Comparison of ENCODE assay signal across 19 cellular contexts in genomic region chr11:64058494-64058893, GRCh38. TPM values are rescaled to one million over a fixed set of nuclear protein-coding genes. Genes with fewer than 3 reads are reported as not detected.
A peak's percentile ranks its signal among the peaks of the same experiment; 100 is the strongest.
DNase-seq lines count a peak whose midpoint lies in the region; ATAC-seq and TF ChIP-seq lines count a peak whose summit lies in the region.
"Had no signal": no experiment of that assay in that cellular context is flagged by ENCODE, and none has a peak within 500 bp of the region (broad histone marks: within the 10 kb centered on the region; RNA-seq: fewer than 3 reads in every experiment).

No MANE protein-coding gene starts in this region.

- DNase-seq in NCI-H1417 (lab: John Stamatoyannopoulos, UW) (peak in 2 of 3 experiments; percentile 63 to 77), NCI-H1417 treated with DMSO at 0.1 percent for 48 hours (lab: John Stamatoyannopoulos, UW) (no peak), SK-N-SH (peak; percentile 96), heart right ventricle (peak; percentile 71 to 81), mesenchymal stem cell (no peak), NAMALWA (ENCODE audit: low spot score) (no peak), HuH-7.5 (ENCODE audit: low spot score) (no peak)
- DNase-seq: activated CD4-positive, alpha-beta T cell treated with anti-CD3 and anti-CD28 coated beads, Interleukin-2, amount 50 U/mL, for 1 hour; activated naive CD4-positive, alpha-beta T cell treated with anti-CD3 and anti-CD28 coated beads, Interleukin-2, amount 50 U/mL, for 16 hours; activated T-cell treated with anti-CD3 and anti-CD28 coated beads for 4 hours; body of pancreas; midbrain; NCI-H1105 treated with DMSO at 0.1 percent for 48 hours; PC-3; stimulated activated CD4-positive, alpha-beta T cell treated with anti-CD3 and anti-CD28 coated beads, Interleukin-4, amount 100 ng/mL, for 24 hours; stimulated activated CD8-positive, alpha-beta memory T cell treated with anti-CD3 and anti-CD28 coated beads, Interleukin-4, amount 100 ng/mL, for 48 hours; thyroid gland had no signal

- ATAC-seq in heart right ventricle: peak; percentile 64 to 90 (median 82)
- ATAC-seq: body of pancreas, PC-3 had no signal

- CTCF ChIA-PET in SK-N-SH (lab: Yijun Ruan, JAX): interaction anchor here (0.8 to 3.1 kb wide), 11 partner anchors 10 to 91 kb away, joined by 3 to 10 read pairs (median 3); no protein-coding TSS in a partner anchor

- no peaks in the 10 kb centered on the region for H3K79me2 ChIP-seq in SK-N-SH (ENCODE audit: insufficient read depth)

- no peaks in the 10 kb centered on the region for H3K79me1 ChIP-seq in mesenchymal stem cell (replicated peaks; ENCODE audit: low read length, poor library complexity, severe bottlenecking)

- H3K4me2 ChIP-seq in SK-N-SH (no peak overlapping the region), mesenchymal stem cell (ENCODE audit: low read length, poor library complexity, severe bottlenecking) (no peak overlapping the region)

- H3K9me3 ChIP-seq in SK-N-SH (no peaks in the 10 kb centered on the region), heart right ventricle (no peaks in the 10 kb centered on the region), mesenchymal stem cell (ENCODE audit: control insufficient read depth, low read length) (no peaks in the 10 kb centered on the region)
- H3K9me3 ChIP-seq: body of pancreas, thyroid gland had no signal

- no peak overlapping the region for H2BK120ac ChIP-seq in mesenchymal stem cell (ENCODE audit: low read depth, low read length)

- H4K91ac ChIP-seq in mesenchymal stem cell (ENCODE audit: low read length): no peak overlapping the region

- H2BK15ac ChIP-seq in mesenchymal stem cell (ENCODE audit: low read depth, poor library complexity, severe bottlenecking): no peak overlapping the region

- no peak overlapping the region for H2AFZ ChIP-seq in SK-N-SH (ENCODE audit: low read depth)
- no peak overlapping the region for H2AFZ ChIP-seq in mesenchymal stem cell (ENCODE audit: low read depth, low read length)

- H3K4me1 ChIP-seq in SK-N-SH (ENCODE audit: control insufficient read depth in 1 of 2, insufficient read depth in 2 of 2, low read depth in 1 of 2, low read length in 1 of 2) (peaks cover 4 to 96% of the 10 kb centered on the region in 2 experiments; a peak in 3 of 4 replicates), heart right ventricle (peaks cover 12 to 73% (median 45%) of the 10 kb centered on the region in 9 donors), mesenchymal stem cell (ENCODE audit: control insufficient read depth, insufficient read depth, low read depth, low read length) (peaks cover 28% of the 10 kb centered on the region)

- H3F3A ChIP-seq in SK-N-SH (replicated peaks; ENCODE audit: insufficient read depth): no peaks in the 10 kb centered on the region

- H3K4ac ChIP-seq in mesenchymal stem cell (ENCODE audit: low read depth in 1 of 2, low read length in 2 of 2): no peak overlapping the region

- H2AK5ac ChIP-seq in mesenchymal stem cell (ENCODE audit: low read length, severe bottlenecking): no peak overlapping the region

- H3K9ac ChIP-seq in SK-N-SH (no peak overlapping the region), mesenchymal stem cell (ENCODE audit: low read length) (no peak overlapping the region)

- no peak overlapping the region for H4K8ac ChIP-seq in mesenchymal stem cell (ENCODE audit: low read length)

- peak in 1 of 2 experiments; percentile 100; a peak in 2 of 4 replicates for TF ChIP-seq EP300 in SK-N-SH (IDR thresholded peaks at IDR 0.05; ENCODE audit: borderline replicate concordance in 1 of 2, low read depth in 1 of 2, low read length in 1 of 2)

- no peak overlapping the region for H3K18ac ChIP-seq in mesenchymal stem cell (ENCODE audit: low read depth in 1 of 2, low read length in 2 of 2)

- H3K23ac ChIP-seq in mesenchymal stem cell (ENCODE audit: low read length in 2 of 2): no peak overlapping the region

- no peak overlapping the region for H2BK5ac ChIP-seq in mesenchymal stem cell (ENCODE audit: low read depth, low read length, poor library complexity, severe bottlenecking)

- H3K9me2 ChIP-seq in SK-N-SH: no peaks in the 10 kb centered on the region

- H4K20me1 ChIP-seq in SK-N-SH (ENCODE audit: insufficient read depth): no peaks in the 10 kb centered on the region

- 43% methylated on average over 8 of the region's 17 CpGs for WGBS in SK-N-SH (ENCODE audit: low lambda C conversion rate)
- 38 to 62% methylated on average over 16 to 17 of the region's 17 CpGs for WGBS in heart right ventricle, 2 donors
- WGBS in mesenchymal stem cell: 85% methylated on average over 17 of the region's 17 CpGs

- H3K27me3 ChIP-seq in SK-N-SH (ENCODE audit: insufficient read depth) (no peaks in the 10 kb centered on the region), heart right ventricle (peaks cover 0 to 32% (median 6%) of the 10 kb centered on the region in 7 donors), mesenchymal stem cell (ENCODE audit: control insufficient read depth in 1 of 2, insufficient read depth in 1 of 2, low read length in 2 of 2) (peaks cover 11 to 39% of the 10 kb centered on the region in 2 experiments)
- H3K27me3 ChIP-seq: body of pancreas, thyroid gland had no signal

- intact Hi-C loops in heart right ventricle (cut with DNase I): no loop called here

- H3K4me3 ChIP-seq in SK-N-SH (ENCODE audit: low read depth in 2 of 2, low read length in 1 of 2): no peak overlapping the region
- H3K4me3 ChIP-seq in heart right ventricle: no peak overlapping the region
- H3K4me3 ChIP-seq in mesenchymal stem cell (ENCODE audit: insufficient read depth in 1 of 2, low read depth in 1 of 2, low read length in 2 of 2): no peak overlapping the region
- H3K4me3 ChIP-seq: body of pancreas, thyroid gland had no signal

- no peak overlapping the region for H3K14ac ChIP-seq in mesenchymal stem cell (ENCODE audit: low read length in 2 of 2)

- peak; percentile 48 for TF ChIP-seq RAD21 in SK-N-SH (IDR thresholded peaks at IDR 0.05; ENCODE audit: low read length)

- TF ChIP-seq CTCF in SK-N-SH (IDR thresholded peaks at IDR 0.05): no peak
- TF ChIP-seq CTCF in heart right ventricle (IDR thresholded peaks at IDR 0.05): no peak

- POLR2A ChIA-PET in SK-N-SH (lab: Yijun Ruan, JAX): interaction anchor here (0.7 to 1.6 kb wide), 18 partner anchors 11 to 91 kb away, joined by 3 to 14 read pairs (median 5); no protein-coding TSS in a partner anchor

- H3K27ac ChIP-seq in SK-N-SH (ENCODE audit: low read depth in 2 of 2, low read length in 1 of 2) (peak overlapping the region in 1 of 2 experiments; percentile 100; a peak in 2 of 4 replicates), heart right ventricle (peak overlapping the region in 7 of 10 donors; percentile 61 to 78 (median 69)), temporal lobe (ENCODE audit: low read depth, low read length) (peak overlapping the region; percentile 64), mesenchymal stem cell (ENCODE audit: low read length, poor library complexity, severe bottlenecking) (no peak overlapping the region)
- H3K27ac ChIP-seq: 22Rv1, body of pancreas, thyroid gland had no signal

- no peaks in the 10 kb centered on the region for H3K36me3 ChIP-seq in SK-N-SH (replicated peaks in 1 of 2; ENCODE audit: control insufficient read depth in 1 of 2, insufficient read depth in 2 of 2, low read length in 1 of 2)
- no peaks in the 10 kb centered on the region for H3K36me3 ChIP-seq in heart right ventricle
- peaks cover 0 to 4% of the 10 kb centered on the region in 2 experiments for H3K36me3 ChIP-seq in mesenchymal stem cell (ENCODE audit: control insufficient read depth in 1 of 2, insufficient read depth in 2 of 2, low read depth in 1 of 2, low read length in 2 of 2)
- H3K36me3 ChIP-seq: thyroid gland had no signal

- H2BK12ac ChIP-seq in mesenchymal stem cell (ENCODE audit: low read length in 2 of 2): no peak overlapping the region

TF ChIP-seq in SK-N-SH, 30 proteins besides CTCF, POLR2A, EP300 and RAD21:
- TF ChIP-seq PBX3 (IDR thresholded peaks at IDR 0.05): peak; percentile 62
- no peak for TF ChIP-seq JUND (IDR thresholded peaks at IDR 0.05)
- peak; percentile 88 for TF ChIP-seq MXI1 (IDR thresholded peaks at IDR 0.05; ENCODE audit: low read depth, low read length)
- 0 out of 2 replicates have a peak, but pooled peaks have one; percentile 23 for TF ChIP-seq TEAD4 (IDR thresholded peaks at IDR 0.05; ENCODE audit: borderline replicate concordance, insufficient read depth)
- TF ChIP-seq GATA2 (CRISPR knock-in tag; IDR thresholded peaks at IDR 0.05): peak; percentile 100
- peak; percentile 24; the same call in 1 of the 2 replicates for TF ChIP-seq NFIC (IDR thresholded peaks at IDR 0.05; ENCODE audit: borderline replicate concordance)
- TF ChIP-seq CHD2 (IDR thresholded peaks at IDR 0.05; ENCODE audit: low read length, partially characterized antibody): peak; percentile 94
- TF ChIP-seq TCF12 (IDR thresholded peaks at IDR 0.05): peak; percentile 83
- peak; percentile 63; the same call in 1 of the 2 replicates for TF ChIP-seq POLR2AphosphoS5 (IDR thresholded peaks at IDR 0.05; ENCODE audit: low read depth, low read length)
- peak; percentile 98 for TF ChIP-seq RCOR1 (IDR thresholded peaks at IDR 0.05; ENCODE audit: low read length)
- TF ChIP-seq SMC3 (IDR thresholded peaks at IDR 0.05; ENCODE audit: low read depth, low read length): no peak
- TF ChIP-seq FOXJ3 (CRISPR knock-in tag; IDR thresholded peaks at IDR 0.05): peak; percentile 99
- TF ChIP-seq USF1 (IDR thresholded peaks at IDR 0.05; ENCODE audit: borderline replicate concordance, low read depth): no peak

RNA-seq across cellular contexts. Expression of gene FLRT1, which starts 22.8 kb away (rescaled TPM):
- polyA plus RNA-seq in SK-N-SH (2012; rRNA removed) (0.03 TPM in 2 replicates), heart right ventricle (under 1 TPM; 0.22 to 0.44 TPM)
- polyA plus RNA-seq in SK-N-SH (2012; cell fraction: cytosol; rRNA removed): 0.05 and 0.06 TPM in 2 replicates
- polyA plus RNA-seq in SK-N-SH (2012; cell fraction: nucleus; rRNA removed): 0.06 and 0.07 TPM in 2 replicates
- total RNA-seq in heart right ventricle (under 1 TPM; 0.17 to 0.83 (median 0.39) TPM), temporal lobe (7.6 TPM)
- 0.11 TPM for polyA plus RNA-seq in mesenchymal stem cell (2013, experiment 1 of 2)
- polyA plus RNA-seq in mesenchymal stem cell (2013, experiment 2 of 2): 0.10 TPM
- total RNA-seq: PC-3 had no signal

Comparison
In these comparisons a context has a peak if more than half of its experiments do, and no peak if none do; other contexts are left out.
1. DNase-seq: peak in NCI-H1417 (2 of 3), SK-N-SH (single experiment) and heart right ventricle (2 of 2); none in NCI-H1417 treated with DMSO at 0.1 percent for 48 hours (single experiment), mesenchymal stem cell (single experiment), NAMALWA (single experiment) and HuH-7.5 (single experiment).